In genomic region chr22:23517804-23518380, GRCh38 we compare ENCODE assay signal across 1 cellular context.
TF ChIP-seq lines count a peak whose summit lies in the region.

No MANE protein-coding gene starts in this region.

TF ChIP-seq in HEK293, 187 proteins besides CTCF, POLR2A, EP300 and RAD21 (continued from another document):
- no peak for TF ChIP-seq ZNF280D (tag by site-specific recombination; IDR thresholded peaks at IDR 0.05)
